ENCODE assay signal across 8 cellular contexts in the genomic region with DNA sequence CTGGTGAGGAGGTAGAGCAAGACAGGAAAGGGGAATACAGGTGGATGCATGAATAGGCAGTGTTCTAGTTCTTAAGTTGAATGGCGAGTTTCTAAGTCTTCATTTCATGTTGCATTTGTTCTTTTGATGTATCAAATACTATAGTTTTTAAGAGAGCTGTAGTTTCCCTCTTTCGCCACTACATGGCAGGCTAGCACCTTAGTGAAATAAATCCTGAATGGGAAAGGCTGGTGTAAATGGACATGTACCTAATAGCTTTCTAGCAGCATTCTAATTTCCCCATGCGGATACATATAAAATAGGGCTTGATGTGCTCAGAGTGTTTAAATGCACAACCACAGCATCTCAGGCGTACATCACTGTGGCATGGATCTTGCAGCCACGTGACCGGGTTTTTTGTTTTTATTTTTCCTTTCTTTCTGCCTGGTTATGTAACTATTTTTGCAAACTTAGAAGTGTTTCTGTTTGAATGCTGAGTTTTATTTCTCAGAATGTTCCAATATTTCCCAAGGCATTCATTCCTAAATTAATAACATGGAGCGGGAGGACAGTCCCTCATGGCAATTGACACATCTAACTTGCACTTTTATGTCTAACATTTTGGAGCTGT. TPM values are rescaled to one million over a fixed set of nuclear protein-coding genes. Genes with fewer than 3 reads are reported as not detected.
DNase-seq lines count a peak whose midpoint lies in the region; ATAC-seq and TF ChIP-seq lines count a peak whose summit lies in the region.

No MANE protein-coding gene starts in this region.

- H4K20me1 ChIP-seq in H9 (ENCODE audit: control insufficient read depth, insufficient read depth, insufficient read length) = no peaks in the 10 kb centered on the region

- H4K91ac ChIP-seq in H9 (ENCODE audit: insufficient read length, low read depth, low read length) = no peak overlapping the region

- no peaks in the 10 kb centered on the region for H3K36me3 Mint-ChIP-seq in CD8-positive, alpha-beta memory T cell
- H3K36me3 Mint-ChIP-seq in H9 (ENCODE audit: insufficient read depth in 1 of 3, low read depth in 3 of 3) (peaks cover 0 to 2% (median 1%) of the 10 kb centered on the region in 3 experiments; a peak in 4 of 7 replicates), WTC11 (no peaks in the 10 kb centered on the region)

- H2BK12ac ChIP-seq in H9 (ENCODE audit: insufficient read length, low read depth, low read length) = no peak overlapping the region

- peak in 3 of 5 donors; percentile 32 to 59 (median 56) for DNase-seq in CD8-positive, alpha-beta memory T cell
- no peak for DNase-seq in H9
- DNase-seq in NCI-H446 (lab: John Stamatoyannopoulos, UW) = peak; percentile 43 to 72
- no peak for DNase-seq in WTC11 (ENCODE audit: low spot score)
- DNase-seq in fibroblast of pulmonary artery (ENCODE audit: low read depth) = peak; percentile 91
- DNase-seq in omental fat pad (ENCODE audit: low spot score) = no peak

- no peak overlapping the region for H3K4me3 Mint-ChIP-seq in CD8-positive, alpha-beta memory T cell
- H3K4me3 Mint-ChIP-seq in H9 = no peak overlapping the region
- no peak overlapping the region for H3K4me3 Mint-ChIP-seq in WTC11

- H3K4me1 Mint-ChIP-seq in CD8-positive, alpha-beta memory T cell = peaks cover 0 to 8% (median 0%) of the 10 kb centered on the region in 3 donors
- H3K4me1 Mint-ChIP-seq in H9 (peaks cover 9 to 17% of the 10 kb centered on the region in 2 experiments), WTC11 (peaks cover 13% of the 10 kb centered on the region)

- peak; percentile 11; the same call in 1 of the 2 replicates for ATAC-seq in WTC11
- ATAC-seq in omental fat pad (ENCODE audit: low FRiP score) = peak; percentile 48
- no peak for ATAC-seq in GM21786 (IDR thresholded peaks at IDR 0.05; ENCODE audit: unreplicated experiment)
- ATAC-seq in HG03280 (IDR thresholded peaks at IDR 0.05; ENCODE audit: unreplicated experiment) = no peak

- WGBS in H9 (ENCODE audit: extremely low coverage, insufficient read length, low lambda C conversion rate) = no CpG with 5 or more reads among the region's 7 CpGs

- no peaks in the 10 kb centered on the region for H3K4me1 ChIP-seq in CD8-positive, alpha-beta memory T cell (ENCODE audit: insufficient read depth, low read length)
- peaks cover 2% of the 10 kb centered on the region; the same call in 1 of the 2 replicates for H3K4me1 ChIP-seq in H9 (ENCODE audit: insufficient read depth, low read length)

- H3K79me2 ChIP-seq in H9 (ENCODE audit: insufficient read depth, low read length) = no peaks in the 10 kb centered on the region

- CTCF ChIA-PET in CD8-positive, alpha-beta memory T cell (lab: Charles Lee) = interaction anchor here (0.6 to 2.2 kb wide), 21 partner anchors 8 to 421 kb away, joined by 3 to 19 read pairs (median 4); a partner anchor contains a TSS
- CTCF ChIA-PET in WTC11 (lab: Charles Lee) = interaction anchor here (0.6 to 4.7 kb wide), 47 partner anchors 9 to 576 kb away, joined by 3 to 218 read pairs (median 5); a partner anchor contains a TSS

- peak; percentile 87 for TF ChIP-seq CTCF in H9 (conservative IDR thresholded peaks at IDR 0.05)
- peak; percentile 61 for TF ChIP-seq CTCF in WTC11 (IDR thresholded peaks at IDR 0.05)
- peak; percentile 93 for TF ChIP-seq CTCF in fibroblast of pulmonary artery (IDR thresholded peaks at IDR 0.05; ENCODE audit: low read length, missing control alignments)
- peak in 1 of 3 donors; percentile 41 for TF ChIP-seq CTCF in omental fat pad (IDR thresholded peaks at IDR 0.05)

- H3K18ac ChIP-seq in H9 (ENCODE audit: insufficient read length, low read depth, low read length) = no peak overlapping the region

- peaks cover 8 to 15% of the 10 kb centered on the region in 2 donors for H3K27me3 Mint-ChIP-seq in CD8-positive, alpha-beta memory T cell
- H3K27me3 Mint-ChIP-seq in H9 (ENCODE audit: low read depth) (no peaks in the 10 kb centered on the region; the same call in 1 of the 2 replicates), WTC11 (ENCODE audit: low read depth) (no peaks in the 10 kb centered on the region; the same call in 1 of the 2 replicates)

- no peaks in the 10 kb centered on the region for H3K23me2 ChIP-seq in H9 (ENCODE audit: insufficient read length, low read depth, low read length, poor library complexity, severe bottlenecking)

- no peak overlapping the region for H3K27ac Mint-ChIP-seq in CD8-positive, alpha-beta memory T cell
- H3K27ac Mint-ChIP-seq in H9 (no peak overlapping the region), WTC11 (no peak overlapping the region)

- POLR2A ChIA-PET in CD8-positive, alpha-beta memory T cell (lab: Charles Lee) = interaction anchor here (0.9 to 1.0 kb wide), 2 partner anchors 24 to 126 kb away, joined by 3 to 7 read pairs; a partner anchor contains a TSS
- POLR2A ChIA-PET in WTC11 (lab: Charles Lee) = interaction anchor here (0.7 to 1.4 kb wide), 2 partner anchors 25 to 53 kb away, joined by 5 to 7 read pairs; a partner anchor contains a TSS

- H3K4me2 ChIP-seq in H9 (ENCODE audit: insufficient read depth, insufficient read length, low read length) = no peak overlapping the region

- no peak overlapping the region for H2BK15ac ChIP-seq in H9 (ENCODE audit: low read depth, low read length)

- H3K27ac ChIP-seq in CD8-positive, alpha-beta memory T cell (ENCODE audit: low read depth, low read length) = no peak overlapping the region
- no peak overlapping the region for H3K27ac ChIP-seq in H9 (ENCODE audit: insufficient read length, low read depth, low read length)

- H3K9me3 Mint-ChIP-seq in CD8-positive, alpha-beta memory T cell = no peaks in the 10 kb centered on the region
- H3K9me3 Mint-ChIP-seq in H9 (peaks cover 0 to 4% of the 10 kb centered on the region in 2 experiments; a peak in 3 of 5 replicates), WTC11 (peaks cover 12% of the 10 kb centered on the region)

- no peaks in the 10 kb centered on the region for H3K9me3 ChIP-seq in CD8-positive, alpha-beta memory T cell (ENCODE audit: low read length)
- H3K9me3 ChIP-seq in H9 (ENCODE audit: control insufficient read depth, low read depth, low read length) = no peaks in the 10 kb centered on the region

- H2BK5ac ChIP-seq in H9 (ENCODE audit: insufficient read length, low read length) = no peak overlapping the region

- H3K23ac ChIP-seq in H9 (ENCODE audit: insufficient read length, low read depth, low read length) = no peak overlapping the region

- no peaks in the 10 kb centered on the region for H3K79me1 ChIP-seq in H9 (ENCODE audit: insufficient read depth, low read depth, low read length, poor library complexity, severe bottlenecking)

- H2BK120ac ChIP-seq in H9 (ENCODE audit: low read depth, low read length, poor library complexity, severe bottlenecking) = no peak overlapping the region

- H3K14ac ChIP-seq in H9 (ENCODE audit: insufficient read depth, low read length) = no peak overlapping the region

- no peak overlapping the region for H3T11ph ChIP-seq in H9 (ENCODE audit: low read length)

- H3K4me3 ChIP-seq in CD8-positive, alpha-beta memory T cell (ENCODE audit: low read length) = no peak overlapping the region
- H3K4me3 ChIP-seq in fibroblast of pulmonary artery (replicated peaks; ENCODE audit: low read depth, low read length) = no peak overlapping the region

- H4K5ac ChIP-seq in H9 (ENCODE audit: insufficient read length, low read depth, low read length) = no peak overlapping the region

- H2AK5ac ChIP-seq in H9 (ENCODE audit: insufficient read length, low read length) = no peak overlapping the region

- no peaks in the 10 kb centered on the region for H3K36me3 ChIP-seq in CD8-positive, alpha-beta memory T cell (ENCODE audit: insufficient read depth, low read length)

- H2AFZ ChIP-seq in H9 (ENCODE audit: low read length) = no peak overlapping the region

- H3K56ac ChIP-seq in H9 (ENCODE audit: insufficient read length, low read depth, low read length) = no peak overlapping the region

- no peak overlapping the region for H3K4ac ChIP-seq in H9 (ENCODE audit: low read depth, low read length)

- no peak overlapping the region for H4K8ac ChIP-seq in H9 (replicated peaks; ENCODE audit: insufficient read length, low read depth, low read length)

- H3K27me3 ChIP-seq in CD8-positive, alpha-beta memory T cell (ENCODE audit: insufficient read depth, low read length, poor library complexity, severe bottlenecking) = no peaks in the 10 kb centered on the region
- no peaks in the 10 kb centered on the region for H3K27me3 ChIP-seq in H9 (ENCODE audit: insufficient read depth, low read length)

- no peak overlapping the region for H2BK20ac ChIP-seq in H9 (ENCODE audit: low read depth, low read length, poor library complexity, severe bottlenecking)

- no peak overlapping the region for H3K9ac ChIP-seq in H9 (ENCODE audit: extremely low read depth, insufficient read length, low read length)

TF ChIP-seq in WTC11, 78 proteins besides CTCF, POLR2A, EP300 and RAD21 (continues in another document):
- TF ChIP-seq ZNF263 (CRISPR knock-in tag; IDR thresholded peaks at IDR 0.05; ENCODE audit: low read depth) (no peak), RELA (CRISPR knock-in tag; IDR thresholded peaks at IDR 0.05; ENCODE audit: borderline replicate concordance) (no peak), PRRX2 (CRISPR knock-in tag; IDR thresholded peaks at IDR 0.05) (no peak), FOXJ3 (CRISPR knock-in tag; IDR thresholded peaks at IDR 0.05; ENCODE audit: borderline replicate concordance) (no peak), CREB1 (CRISPR knock-in tag; IDR thresholded peaks at IDR 0.05) (no peak), NFATC4 (CRISPR knock-in tag; IDR thresholded peaks at IDR 0.05) (no peak), NFE2L1 (CRISPR knock-in tag; IDR thresholded peaks at IDR 0.05) (no peak)

RNA-seq across cellular contexts. Expression of a gene that starts 23.5 kb away (rescaled TPM):
- total RNA-seq in CD8-positive, alpha-beta memory T cell = 10 to 100 TPM; 69.1 to 73.8 TPM
- polyA plus RNA-seq in CD8-positive, alpha-beta memory T cell = 2.3 TPM
- total RNA-seq in H9 (2021) (68.7 and 71.9 TPM in 2 replicates), WTC11 (2021) (50.2 to 52.2 TPM (median 50.8 TPM) in 3 replicates), omental fat pad (10 to 100 TPM; 15.6 to 40.1 (median 21.3) TPM)

RNA-seq across cellular contexts. Expression of a gene that starts 24.5 kb away (rescaled TPM):
- total RNA-seq in CD8-positive, alpha-beta memory T cell = 10 to 100 TPM; 37.7 to 39.6 TPM
- polyA plus RNA-seq in CD8-positive, alpha-beta memory T cell = 16.9 TPM
- 77.9 and 83.3 TPM in 2 replicates for total RNA-seq in H9 (2021)
- total RNA-seq in WTC11 (2021) = 59.7 to 64.8 TPM (median 62.4 TPM) in 3 replicates
- 10 to 100 TPM; 32.9 to 48.5 (median 40.9) TPM for total RNA-seq in omental fat pad

RNA-seq across cellular contexts. Expression of a gene that starts 47.9 kb away (rescaled TPM):
- total RNA-seq in CD8-positive, alpha-beta memory T cell = 1 to 10 TPM; 4.9 to 6.4 TPM
- 0.40 TPM for polyA plus RNA-seq in CD8-positive, alpha-beta memory T cell
- total RNA-seq in H9 (2021) (8.2 and 11.8 TPM in 2 replicates), WTC11 (2021) (8.9 to 10.1 TPM (median 9.8 TPM) in 3 replicates), omental fat pad (10 to 100 TPM in 1 of 4 donors, 1 to 10 TPM in 3; 8.6 to 10.3 (median 9.0) TPM)

Comparison
In these comparisons a context has a peak if more than half of its experiments do, and no peak if none do; other contexts are left out.
1. DNase-seq: peak in CD8-positive, alpha-beta memory T cell (3 of 5), NCI-H446 (2 of 2) and fibroblast of pulmonary artery (single experiment); none in H9 (single experiment), WTC11 (single experiment) and omental fat pad (single experiment).
2. ATAC-seq: peak in WTC11 (single experiment) and omental fat pad (single experiment); none in GM21786 (single experiment) and HG03280 (single experiment).